24 cellular contexts compared by ENCODE assay signal in the genomic region with DNA sequence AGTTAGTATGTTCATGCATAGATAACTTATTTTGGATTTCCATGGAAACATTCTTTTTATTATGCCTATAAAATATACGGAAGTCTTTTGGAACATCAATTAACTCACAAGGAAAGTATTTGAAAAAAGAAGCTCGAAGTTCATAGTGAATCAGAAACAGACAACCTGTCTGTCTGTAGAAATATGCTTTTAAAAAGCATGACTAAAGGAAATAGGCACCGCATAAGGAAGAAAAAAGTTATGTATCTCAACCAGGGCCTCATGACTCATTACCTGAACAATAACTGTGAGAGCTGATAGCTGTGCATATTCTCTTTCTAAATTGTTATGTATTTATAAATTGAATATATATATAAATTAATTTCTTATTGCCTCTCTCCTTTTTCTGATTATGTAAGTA.
"Had no signal": no experiment of that assay in that cellular context is flagged by ENCODE, and none has a peak within 500 bp of the region (broad histone marks: within the 10 kb centered on the region; RNA-seq: fewer than 3 reads in every experiment).

No MANE protein-coding gene starts in this region.

- H3K4me1 Mint-ChIP-seq: activated B cell treated with CpG ODN at 0.5 μM for 24 hours; activated CD4-positive, alpha-beta T cell treated with anti-CD3 and anti-CD28 coated beads, Interleukin-2, amount 10 ng/mL, durations not matched to agents 24 days and 14 days; activated CD8-positive, alpha-beta memory T cell treated with anti-CD3 and anti-CD28 coated beads, Interleukin-2, amount 10 ng/mL, durations not matched to agents 7 days and 5 days; activated naive CD4-positive, alpha-beta T cell treated with anti-CD3 and anti-CD28 coated beads, Interleukin-2, amount 50 U/mL, for 24 hours; activated naive CD8-positive, alpha-beta T cell treated with anti-CD3 and anti-CD28 coated beads, Interleukin-2, amount 50 U/mL, for 24 hours; T-helper 17 cell had no signal

- DNase-seq: activated B cell treated with CpG ODN at 0.5 μM for 24 hours; activated CD4-positive, alpha-beta T cell treated with anti-CD3 and anti-CD28 coated beads for 1 hour; activated CD4-positive, alpha-beta T cell treated with anti-CD3 and anti-CD28 coated beads, Interleukin-2, amount 10 ng/mL, durations not matched to agents 24 days and 14 days; activated CD4-positive, alpha-beta T cell treated with anti-CD3 and anti-CD28 coated beads, Interleukin-2, amount 50 U/mL, for 48 hours; activated CD8-positive, alpha-beta memory T cell treated with anti-CD3 and anti-CD28 coated beads, Interleukin-2, amount 10 ng/mL, durations not matched to agents 7 days and 5 days; activated effector memory CD4-positive, alpha-beta T cell treated with Interleukin-2 at 50 U/mL for 16 hours; activated naive CD4-positive, alpha-beta T cell; activated naive CD8-positive, alpha-beta T cell treated with anti-CD3 and anti-CD28 coated beads, Interleukin-2, amount 50 U/mL, for 24 hours; activated T-cell treated with anti-CD3 and anti-CD28 coated beads, Interleukin-2, amount 50 U/mL, for 24 hours; amygdala; brain microvascular endothelial cell; caudate nucleus; MM.1S; NCI-H1105; NCI-H1436; NCI-H1694 treated with DMSO at 0.1 percent for 48 hours; NCI-H2081; NCI-H446; NCI-H524; SIG-M5; T-helper 17 cell; T-helper 9 cell had no signal

- H3K36me3 Mint-ChIP-seq: activated CD8-positive, alpha-beta memory T cell treated with anti-CD3 and anti-CD28 coated beads, Interleukin-2, amount 10 ng/mL, durations not matched to agents 7 days and 5 days; activated naive CD4-positive, alpha-beta T cell treated with anti-CD3 and anti-CD28 coated beads, Interleukin-2, amount 50 U/mL, for 24 hours had no signal

- H3K36me3 ChIP-seq: brain microvascular endothelial cell had no signal

- H3K27me3 Mint-ChIP-seq: activated B cell treated with CpG ODN at 0.5 μM for 24 hours; activated CD4-positive, alpha-beta T cell treated with anti-CD3 and anti-CD28 coated beads, Interleukin-2, amount 10 ng/mL, durations not matched to agents 24 days and 14 days; activated CD8-positive, alpha-beta memory T cell treated with anti-CD3 and anti-CD28 coated beads, Interleukin-2, amount 10 ng/mL, durations not matched to agents 7 days and 5 days; activated naive CD4-positive, alpha-beta T cell treated with anti-CD3 and anti-CD28 coated beads, Interleukin-2, amount 50 U/mL, for 24 hours; activated naive CD8-positive, alpha-beta T cell treated with anti-CD3 and anti-CD28 coated beads, Interleukin-2, amount 50 U/mL, for 24 hours; activated T-cell treated with anti-CD3 and anti-CD28 coated beads, Interleukin-2, amount 50 U/mL, for 24 hours; T-helper 17 cell had no signal

- H3K27ac Mint-ChIP-seq: activated B cell treated with CpG ODN at 0.5 μM for 24 hours; activated CD4-positive, alpha-beta T cell treated with anti-CD3 and anti-CD28 coated beads, Interleukin-2, amount 10 ng/mL, durations not matched to agents 24 days and 14 days; activated CD8-positive, alpha-beta memory T cell treated with anti-CD3 and anti-CD28 coated beads, Interleukin-2, amount 10 ng/mL, durations not matched to agents 7 days and 5 days; activated naive CD4-positive, alpha-beta T cell treated with anti-CD3 and anti-CD28 coated beads, Interleukin-2, amount 50 U/mL, for 24 hours; activated naive CD8-positive, alpha-beta T cell treated with anti-CD3 and anti-CD28 coated beads, Interleukin-2, amount 50 U/mL, for 24 hours; activated T-cell treated with anti-CD3 and anti-CD28 coated beads, Interleukin-2, amount 50 U/mL, for 24 hours; activated T-helper 1 cell treated with anti-CD3 and anti-CD28 coated beads, Interleukin-12 subunit alpha, Interleukin-12 subunit beta, Interleukin-2, Interleukin-4 antibody, amounts not matched to agents 30 ng/mL and 10 ng/mL and 1 ng/mL, durations not matched to agents 14 hours and 24 hours and 36 hours; T-helper 17 cell had no signal

- H3K27me3 ChIP-seq: brain microvascular endothelial cell had no signal

- H3K4me3 Mint-ChIP-seq: activated B cell treated with CpG ODN at 0.5 μM for 24 hours; activated CD4-positive, alpha-beta T cell treated with anti-CD3 and anti-CD28 coated beads, Interleukin-2, amount 10 ng/mL, durations not matched to agents 24 days and 14 days; activated CD8-positive, alpha-beta memory T cell treated with anti-CD3 and anti-CD28 coated beads, Interleukin-2, amount 10 ng/mL, durations not matched to agents 7 days and 5 days; activated naive CD4-positive, alpha-beta T cell treated with anti-CD3 and anti-CD28 coated beads, Interleukin-2, amount 50 U/mL, for 24 hours; activated naive CD8-positive, alpha-beta T cell treated with anti-CD3 and anti-CD28 coated beads, Interleukin-2, amount 50 U/mL, for 24 hours; activated T-cell treated with anti-CD3 and anti-CD28 coated beads, Interleukin-2, amount 50 U/mL, for 24 hours; activated T-helper 1 cell treated with anti-CD3 and anti-CD28 coated beads, Interleukin-12 subunit alpha, Interleukin-12 subunit beta, Interleukin-2, Interleukin-4 antibody, amounts not matched to agents 30 ng/mL and 10 ng/mL and 1 ng/mL, durations not matched to agents 14 hours and 24 hours and 36 hours; T-helper 17 cell had no signal

- ATAC-seq: activated CD8-positive, alpha-beta memory T cell treated with anti-CD3 and anti-CD28 coated beads, Interleukin-2, amount 10 ng/mL, durations not matched to agents 7 days and 5 days; activated naive CD8-positive, alpha-beta T cell treated with anti-CD3 and anti-CD28 coated beads, Interleukin-2, amount 50 U/mL, for 24 hours; T-helper 17 cell had no signal

- H3K9me3 Mint-ChIP-seq: activated B cell treated with CpG ODN at 0.5 μM for 24 hours; activated CD4-positive, alpha-beta T cell treated with anti-CD3 and anti-CD28 coated beads, Interleukin-2, amount 10 ng/mL, durations not matched to agents 24 days and 14 days; activated naive CD4-positive, alpha-beta T cell treated with anti-CD3 and anti-CD28 coated beads, Interleukin-2, amount 50 U/mL, for 24 hours; activated naive CD8-positive, alpha-beta T cell treated with anti-CD3 and anti-CD28 coated beads, Interleukin-2, amount 50 U/mL, for 24 hours; activated T-helper 1 cell treated with anti-CD3 and anti-CD28 coated beads, Interleukin-12 subunit alpha, Interleukin-12 subunit beta, Interleukin-2, Interleukin-4 antibody, amounts not matched to agents 30 ng/mL and 10 ng/mL and 1 ng/mL, durations not matched to agents 14 hours and 24 hours and 36 hours had no signal

- H3K27ac ChIP-seq: brain microvascular endothelial cell had no signal
